1 cellular context compared by ENCODE assay signal in the genomic region with DNA sequence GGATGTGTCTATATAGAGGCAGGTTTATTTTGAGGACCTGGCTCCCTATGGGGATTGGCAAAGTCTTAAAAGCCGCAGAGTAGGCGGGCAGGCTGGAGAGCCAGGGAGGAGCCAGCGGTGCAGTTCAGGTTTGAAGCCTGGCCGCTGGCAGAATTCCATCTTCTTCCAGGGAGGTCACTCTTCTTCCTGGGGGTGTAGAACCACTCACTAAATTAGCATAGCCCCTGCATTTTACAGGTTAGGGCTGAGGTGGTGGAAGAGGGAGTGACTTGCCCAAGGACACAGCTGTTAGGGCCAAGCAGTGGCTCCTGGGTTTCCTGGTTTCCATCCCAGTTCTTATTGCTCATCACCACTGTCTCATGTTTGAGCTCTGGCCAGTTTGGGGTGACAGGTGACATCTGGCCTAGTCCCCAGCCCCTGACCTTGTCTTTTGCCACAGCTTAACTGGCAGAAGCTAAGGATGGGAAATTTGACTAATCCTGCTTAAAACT.
TF ChIP-seq lines count a peak whose summit lies in the region.

No MANE protein-coding gene starts in this region.

TF ChIP-seq in IMR-90, 13 proteins besides CTCF, POLR2A, EP300 and RAD21:
- TF ChIP-seq FOS (IDR thresholded peaks at IDR 0.05; ENCODE audit: low read depth, low read length): no peak
- TF ChIP-seq, protein P1, sequence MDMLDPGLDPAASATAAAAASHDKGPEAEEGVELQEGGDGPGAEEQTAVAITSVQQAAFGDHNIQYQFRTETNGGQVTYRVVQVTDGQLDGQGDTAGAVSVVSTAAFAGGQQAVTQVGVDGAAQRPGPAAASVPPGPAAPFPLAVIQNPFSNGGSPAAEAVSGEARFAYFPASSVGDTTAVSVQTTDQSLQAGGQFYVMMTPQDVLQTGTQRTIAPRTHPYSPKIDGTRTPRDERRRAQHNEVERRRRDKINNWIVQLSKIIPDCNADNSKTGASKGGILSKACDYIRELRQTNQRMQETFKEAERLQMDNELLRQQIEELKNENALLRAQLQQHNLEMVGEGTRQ (IDR thresholded peaks at IDR 0.05; ENCODE audit: low read depth, low read length): no peak
- no peak for TF ChIP-seq SMC3 (IDR thresholded peaks at IDR 0.05; ENCODE audit: low read depth, low read length)
- no peak for TF ChIP-seq BHLHE40 (IDR thresholded peaks at IDR 0.05; ENCODE audit: low read depth, low read length)
- no peak for TF ChIP-seq CEBPB (IDR thresholded peaks at IDR 0.05; ENCODE audit: low read depth, low read length)
- TF ChIP-seq, protein P2, sequence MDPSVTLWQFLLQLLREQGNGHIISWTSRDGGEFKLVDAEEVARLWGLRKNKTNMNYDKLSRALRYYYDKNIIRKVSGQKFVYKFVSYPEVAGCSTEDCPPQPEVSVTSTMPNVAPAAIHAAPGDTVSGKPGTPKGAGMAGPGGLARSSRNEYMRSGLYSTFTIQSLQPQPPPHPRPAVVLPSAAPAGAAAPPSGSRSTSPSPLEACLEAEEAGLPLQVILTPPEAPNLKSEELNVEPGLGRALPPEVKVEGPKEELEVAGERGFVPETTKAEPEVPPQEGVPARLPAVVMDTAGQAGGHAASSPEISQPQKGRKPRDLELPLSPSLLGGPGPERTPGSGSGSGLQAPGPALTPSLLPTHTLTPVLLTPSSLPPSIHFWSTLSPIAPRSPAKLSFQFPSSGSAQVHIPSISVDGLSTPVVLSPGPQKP (IDR thresholded peaks at IDR 0.05; ENCODE audit: borderline replicate concordance, low read depth, low read length): no peak
- no peak for TF ChIP-seq RFX5 (IDR thresholded peaks at IDR 0.05; ENCODE audit: low read depth, low read length)
- TF ChIP-seq CHD1 (IDR thresholded peaks at IDR 0.05; ENCODE audit: low read depth, low read length): no peak
- TF ChIP-seq MAFK (IDR thresholded peaks at IDR 0.05; ENCODE audit: low read depth, low read length): no peak
- TF ChIP-seq NFE2L2 (IDR thresholded peaks at IDR 0.05; ENCODE audit: low read depth, low read length): no peak
- TF ChIP-seq MAZ (IDR thresholded peaks at IDR 0.05; ENCODE audit: borderline replicate concordance, low read depth, low read length): no peak
- no peak for TF ChIP-seq MXI1 (IDR thresholded peaks at IDR 0.05; ENCODE audit: borderline replicate concordance, low read depth, low read length)
- TF ChIP-seq RCOR1 (IDR thresholded peaks at IDR 0.05; ENCODE audit: insufficient replicate concordance, low read length): no peak
TF ChIP-seq in IMR-90: peak in this region for 0.
